In genomic region chr2:171921970-171922229, GRCh38 we compare ENCODE assay signal across 8 cellular contexts. TPM values are rescaled to one million over a fixed set of nuclear protein-coding genes. Genes with fewer than 3 reads are reported as not detected.
A peak's percentile ranks its signal among the peaks of the same experiment; 100 is the strongest.
DNase-seq lines count a peak whose midpoint lies in the region; ATAC-seq and TF ChIP-seq lines count a peak whose summit lies in the region.

No MANE protein-coding gene starts in this region.

- no peak for TF ChIP-seq CTCF in testis (IDR thresholded peaks at IDR 0.05)

- no peak for TF ChIP-seq POLR2A in testis (IDR thresholded peaks at IDR 0.05)

- peak overlapping the region; percentile 98 for H3K27ac Mint-ChIP-seq in activated T-helper 1 cell treated with anti-CD3 and anti-CD28 coated beads, Interleukin-12 subunit alpha, Interleukin-12 subunit beta, Interleukin-2, Interleukin-4 antibody, amounts not matched to agents 30 ng/mL and 10 ng/mL and 1 ng/mL, durations not matched to agents 14 hours and 24 hours and 36 hours
- H3K27ac Mint-ChIP-seq in immature natural killer cell: peak overlapping the region; percentile 94 to 100 (median 98)

- no peaks in the 10 kb centered on the region for H3K9me3 Mint-ChIP-seq in activated T-helper 1 cell treated with anti-CD3 and anti-CD28 coated beads, Interleukin-12 subunit alpha, Interleukin-12 subunit beta, Interleukin-2, Interleukin-4 antibody, amounts not matched to agents 30 ng/mL and 10 ng/mL and 1 ng/mL, durations not matched to agents 14 hours and 24 hours and 36 hours
- H3K9me3 Mint-ChIP-seq in immature natural killer cell: no peaks in the 10 kb centered on the region

- H3K4me3 ChIP-seq in testis: peak overlapping the region; percentile 76 to 84

- peaks cover 2% of the 10 kb centered on the region for H3K27me3 Mint-ChIP-seq in activated T-helper 1 cell treated with anti-CD3 and anti-CD28 coated beads, Interleukin-12 subunit alpha, Interleukin-12 subunit beta, Interleukin-2, Interleukin-4 antibody, amounts not matched to agents 30 ng/mL and 10 ng/mL and 1 ng/mL, durations not matched to agents 14 hours and 24 hours and 36 hours (ENCODE audit: insufficient read depth)
- peaks cover 0 to 7% (median 3%) of the 10 kb centered on the region in 3 donors for H3K27me3 Mint-ChIP-seq in immature natural killer cell (ENCODE audit: low read depth in 3 of 3)

- H3K36me3 Mint-ChIP-seq in activated T-helper 1 cell treated with anti-CD3 and anti-CD28 coated beads, Interleukin-12 subunit alpha, Interleukin-12 subunit beta, Interleukin-2, Interleukin-4 antibody, amounts not matched to agents 30 ng/mL and 10 ng/mL and 1 ng/mL, durations not matched to agents 14 hours and 24 hours and 36 hours (ENCODE audit: low read depth): peaks cover 9% of the 10 kb centered on the region
- peaks cover 0 to 5% (median 2%) of the 10 kb centered on the region in 3 donors for H3K36me3 Mint-ChIP-seq in immature natural killer cell

- peak overlapping the region; percentile 98 for H3K4me3 Mint-ChIP-seq in activated T-helper 1 cell treated with anti-CD3 and anti-CD28 coated beads, Interleukin-12 subunit alpha, Interleukin-12 subunit beta, Interleukin-2, Interleukin-4 antibody, amounts not matched to agents 30 ng/mL and 10 ng/mL and 1 ng/mL, durations not matched to agents 14 hours and 24 hours and 36 hours
- H3K4me3 Mint-ChIP-seq in immature natural killer cell: peak overlapping the region; percentile 96 to 100 (median 100)

- peaks cover 31% of the 10 kb centered on the region for H3K4me1 Mint-ChIP-seq in activated T-helper 1 cell treated with anti-CD3 and anti-CD28 coated beads, Interleukin-12 subunit alpha, Interleukin-12 subunit beta, Interleukin-2, Interleukin-4 antibody, amounts not matched to agents 30 ng/mL and 10 ng/mL and 1 ng/mL, durations not matched to agents 14 hours and 24 hours and 36 hours (ENCODE audit: low read depth)
- peaks cover 28 to 44% of the 10 kb centered on the region in 2 donors for H3K4me1 Mint-ChIP-seq in immature natural killer cell

- H3K9me3 ChIP-seq in testis: no peaks in the 10 kb centered on the region

- ATAC-seq in activated CD4-positive, CD25-positive, alpha-beta regulatory T cell treated with anti-CD3 and anti-CD28 coated beads, Interleukin-2, amount 50 U/mL, for 24 hours: peak; percentile 8 to 24
- ATAC-seq in GM21381 (IDR thresholded peaks at IDR 0.05; ENCODE audit: unreplicated experiment) (no peak), HG03097 (IDR thresholded peaks at IDR 0.05; ENCODE audit: low FRiP score, unreplicated experiment) (no peak)

- intact Hi-C loops in activated T-helper 1 cell treated with anti-CD3 and anti-CD28 coated beads, Interleukin-12 subunit alpha, Interleukin-12 subunit beta, Interleukin-2, Interleukin-4 antibody, amounts not matched to agents 30 ng/mL and 10 ng/mL and 1 ng/mL, durations not matched to agents 14 hours and 24 hours and 36 hours (cut with micrococcal nuclease): loop anchor here (1.0 to 10.0 kb wide), 9 partner anchors 28 to 1557 kb away; partner anchors contain the start of genes DCAF17, DYNC1I2, GORASP2 and PDK1
- intact Hi-C loops in testis (cut with DNase I; ENCODE audit: low total_unique reads): no loop called here

- peak overlapping the region; percentile 94 to 95 for H3K27ac ChIP-seq in testis

- no peaks in the 10 kb centered on the region for H3K27me3 ChIP-seq in testis

- no peaks in the 10 kb centered on the region for H3K36me3 ChIP-seq in testis (ENCODE audit: low read depth, missing control alignments)

- DNase-seq in activated CD4-positive, CD25-positive, alpha-beta regulatory T cell (lab: John Stamatoyannopoulos, UW): no peak
- DNase-seq in activated T-helper 1 cell treated with anti-CD3 and anti-CD28 coated beads, Interleukin-12 subunit alpha, Interleukin-12 subunit beta, Interleukin-2, Interleukin-4 antibody, amounts not matched to agents 30 ng/mL and 10 ng/mL and 1 ng/mL, durations not matched to agents 14 hours and 24 hours and 36 hours (ENCODE audit: low spot score): no peak
- DNase-seq in immature natural killer cell (no peak), testis (no peak), T1000 (lab: John Stamatoyannopoulos, UW) (no peak)

- H3K4me1 ChIP-seq in testis: peaks cover 10% of the 10 kb centered on the region

- WGBS in testis, 2 donors: 9 to 12% methylated on average over 5 of the region's 5 CpGs

RNA-seq across cellular contexts. Expression of gene HAT1, which starts 0.4 kb away (rescaled TPM):
- total RNA-seq in activated T-helper 1 cell treated with anti-CD3 and anti-CD28 coated beads, Interleukin-12 subunit alpha, Interleukin-12 subunit beta, Interleukin-2, Interleukin-4 antibody, amounts not matched to agents 30 ng/mL and 10 ng/mL and 1 ng/mL, durations not matched to agents 14 hours and 24 hours and 36 hours: 68.2 and 73.1 TPM in 2 replicates
- polyA plus RNA-seq in immature natural killer cell (100 to 1,000 TPM in 1 of 3 donors, 10 to 100 TPM in 2; 49.0 to 103 (median 70.6) TPM), testis (ENCODE audit: insufficient read depth, low read depth, low replicate concordance) (38.2 TPM)
- total RNA-seq in testis: 10 to 100 TPM; 34.5 to 46.3 TPM

RNA-seq across cellular contexts. Expression of gene SLC25A12, which starts 27.9 kb away (rescaled TPM):
- 34.6 and 35.0 TPM in 2 replicates for total RNA-seq in activated T-helper 1 cell treated with anti-CD3 and anti-CD28 coated beads, Interleukin-12 subunit alpha, Interleukin-12 subunit beta, Interleukin-2, Interleukin-4 antibody, amounts not matched to agents 30 ng/mL and 10 ng/mL and 1 ng/mL, durations not matched to agents 14 hours and 24 hours and 36 hours
- polyA plus RNA-seq in immature natural killer cell: 10 to 100 TPM; 14.1 to 19.8 (median 19.2) TPM
- total RNA-seq in testis: 10 to 100 TPM; 25.0 to 27.4 TPM
- polyA plus RNA-seq in testis (ENCODE audit: insufficient read depth, low read depth, low replicate concordance): 16.7 TPM

Comparison
In these comparisons a context has a peak if more than half of its experiments do, and no peak if none do; other contexts are left out.
1. ATAC-seq: peak in activated CD4-positive, CD25-positive, alpha-beta regulatory T cell treated with anti-CD3 and anti-CD28 coated beads, Interleukin-2, amount 50 U/mL, for 24 hours (2 of 2); none in GM21381 (single experiment) and HG03097 (single experiment).